Comparison of ENCODE assay signal across 16 cellular contexts in the genomic region with DNA sequence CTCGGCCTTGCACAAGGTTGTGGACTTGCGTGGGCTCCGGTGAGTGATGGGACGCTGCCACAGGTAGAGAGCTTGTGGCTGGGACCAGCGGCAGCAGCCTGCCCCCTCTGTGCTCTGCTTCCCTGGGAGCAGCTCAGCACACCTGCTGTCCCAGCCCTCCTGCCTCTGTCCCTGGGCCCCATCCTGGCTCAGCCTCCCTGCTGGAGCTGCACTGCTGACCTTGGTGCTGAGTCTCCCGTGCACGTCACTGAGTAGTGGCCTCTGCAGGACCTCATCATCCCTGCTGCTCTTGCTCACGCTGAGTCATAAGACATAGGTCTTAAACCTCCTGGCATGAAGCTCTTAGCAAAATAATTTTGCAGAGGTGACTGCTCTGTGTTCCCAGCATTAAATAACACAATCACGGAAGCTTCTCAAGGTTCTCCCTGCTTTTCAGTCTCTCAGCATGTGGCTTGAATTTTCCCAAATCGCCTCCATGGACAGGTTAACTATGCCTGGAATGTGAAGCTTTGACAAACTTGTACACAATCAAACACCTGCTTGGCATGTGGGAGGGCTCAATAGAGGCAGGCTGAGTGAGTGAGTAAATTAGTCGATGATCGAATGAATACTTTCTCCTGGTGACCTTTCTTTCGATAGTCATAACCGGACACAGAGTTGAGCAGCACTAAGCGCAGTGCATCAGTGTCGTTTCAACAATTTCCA.
DNase-seq lines count a peak whose midpoint lies in the region; ATAC-seq, FAIRE-seq and TF ChIP-seq lines count a peak whose summit lies in the region.
"Had no signal": no experiment of that assay in that cellular context is flagged by ENCODE, and none has a peak within 500 bp of the region (broad histone marks: within the 10 kb centered on the region; RNA-seq: fewer than 3 reads in every experiment).

No MANE protein-coding gene starts in this region.

- TF ChIP-seq RAD21 in A549 (conservative IDR thresholded peaks at IDR 0.05 in 1 of 2, IDR thresholded peaks at IDR 0.05 in 1 of 2), result no peak

- peak; percentile 47 to 51 for DNase-seq in A549 (ENCODE audit: low read depth in 1 of 2, low spot score in 1 of 2)
- peak; percentile 68 for DNase-seq in HT1080 (ENCODE audit: low read depth)
- DNase-seq in brain pericyte (ENCODE audit: low read depth, low spot score), result peak; percentile 63
- DNase-seq in kidney epithelial cell (ENCODE audit: low read depth), result peak; percentile 21
- DNase-seq in LoVo (ENCODE audit: low spot score), result no peak
- no peak for DNase-seq in activated naive CD4-positive, alpha-beta T cell treated with anti-CD3 and anti-CD28 coated beads for 36 hours
- DNase-seq: activated CD8-positive, alpha-beta T cell treated with anti-CD3 and anti-CD28 coated beads, Interleukin-2, amount 10 ng/mL, durations not matched to agents 7 days and 5 days; activated naive CD4-positive, alpha-beta T cell treated with anti-CD3 and anti-CD28 coated beads, Interleukin-2, amount 50 U/mL, for 16 hours; cortex of kidney; NCI-H1694 treated with DMSO at 0.1 percent for 48 hours had no signal

- no peaks in the 10 kb centered on the region for H3K36me3 Mint-ChIP-seq in activated naive CD4-positive, alpha-beta T cell treated with anti-CD3 and anti-CD28 coated beads for 36 hours (ENCODE audit: low read depth)
- H3K36me3 Mint-ChIP-seq: memory B cell had no signal

- H3K27ac ChIP-seq in A549, result no peak overlapping the region
- H3K27ac ChIP-seq: prostate gland had no signal

- WGBS in A549 (ENCODE audit: missing lambda C conversion rate), result 54% methylated on average over 14 of the region's 16 CpGs

- no peak for TF ChIP-seq EP300 in A549 (IDR thresholded peaks at IDR 0.05)

- TF ChIP-seq CTCF in A549 (IDR thresholded peaks at IDR 0.05) (no peak), kidney epithelial cell (IDR thresholded peaks at IDR 0.05; ENCODE audit: insufficient read depth, low read length, poor library complexity, severe bottlenecking) (no peak)

- H3K4me3 Mint-ChIP-seq in activated naive CD4-positive, alpha-beta T cell treated with anti-CD3 and anti-CD28 coated beads for 36 hours, result no peak overlapping the region
- H3K4me3 Mint-ChIP-seq: activated CD8-positive, alpha-beta T cell treated with anti-CD3 and anti-CD28 coated beads, Interleukin-2, amount 10 ng/mL, durations not matched to agents 7 days and 5 days; memory B cell; T-helper 1 cell treated with Interleukin-12 subunit alpha and Interleukin-12 subunit beta and Interleukin-4 antibody, amounts not matched to agents 30 μg/mL and 1 μg/mL, for 36 hours had no signal

- H3K9me3 ChIP-seq in A549, result no peaks in the 10 kb centered on the region; the same call in 2 of the 3 replicates
- H3K9me3 ChIP-seq: prostate gland had no signal

- no peaks in the 10 kb centered on the region for H3K4me1 ChIP-seq in A549
- H3K4me1 ChIP-seq: prostate gland had no signal

- ATAC-seq in A549, result peak; percentile 89 to 95
- no peak for ATAC-seq in HG03457 (IDR thresholded peaks at IDR 0.05; ENCODE audit: unreplicated experiment)
- ATAC-seq in HG02623 (IDR thresholded peaks at IDR 0.05; ENCODE audit: unreplicated experiment), result no peak
- ATAC-seq: activated CD8-positive, alpha-beta T cell treated with anti-CD3 and anti-CD28 coated beads, Interleukin-2, amount 10 ng/mL, durations not matched to agents 7 days and 5 days had no signal

- H3K4me1 Mint-ChIP-seq in activated naive CD4-positive, alpha-beta T cell treated with anti-CD3 and anti-CD28 coated beads for 36 hours (ENCODE audit: low read depth), result no peaks in the 10 kb centered on the region
- H3K4me1 Mint-ChIP-seq: memory B cell had no signal

- H3K4me2 ChIP-seq in A549, result no peak overlapping the region

- H3K36me3 ChIP-seq in kidney epithelial cell (ENCODE audit: control insufficient read depth, insufficient read depth, low read length), result no peaks in the 10 kb centered on the region
- H3K36me3 ChIP-seq: prostate gland had no signal

- no peak for TF ChIP-seq POLR2A in A549 (IDR thresholded peaks at IDR 0.05; ENCODE audit: low read length)

- no peak overlapping the region for H3K27ac Mint-ChIP-seq in activated naive CD4-positive, alpha-beta T cell treated with anti-CD3 and anti-CD28 coated beads for 36 hours
- H3K27ac Mint-ChIP-seq: activated CD8-positive, alpha-beta T cell treated with anti-CD3 and anti-CD28 coated beads, Interleukin-2, amount 10 ng/mL, durations not matched to agents 7 days and 5 days; memory B cell; T-helper 1 cell treated with Interleukin-12 subunit alpha and Interleukin-12 subunit beta and Interleukin-4 antibody, amounts not matched to agents 30 μg/mL and 1 μg/mL, for 36 hours had no signal

- H3K4me3 ChIP-seq in A549 (no peak overlapping the region), kidney epithelial cell (ENCODE audit: low read depth, low read length) (no peak overlapping the region)
- H3K4me3 ChIP-seq: prostate gland had no signal

- CTCF ChIA-PET in A549 (lab: Yijun Ruan, JAX), result interaction anchor here (1.5 kb wide), 1 partner anchor 17 kb away, joined by 5 read pairs; no protein-coding TSS in a partner anchor
- CTCF ChIA-PET in activated naive CD4-positive, alpha-beta T cell treated with anti-CD3 and anti-CD28 coated beads for 36 hours (lab: Charles Lee), result no interaction called here

- POLR2A ChIA-PET in A549 (lab: Yijun Ruan, JAX), result no interaction called here

- H3K27me3 ChIP-seq in kidney epithelial cell (ENCODE audit: control insufficient read depth, insufficient read depth, low read length), result no peaks in the 10 kb centered on the region

- H3K9me3 Mint-ChIP-seq in activated naive CD4-positive, alpha-beta T cell treated with anti-CD3 and anti-CD28 coated beads for 36 hours, result no peaks in the 10 kb centered on the region
- H3K9me3 Mint-ChIP-seq: T-helper 1 cell treated with Interleukin-12 subunit alpha and Interleukin-12 subunit beta and Interleukin-4 antibody, amounts not matched to agents 30 μg/mL and 1 μg/mL, for 36 hours had no signal

- peaks cover 12% of the 10 kb centered on the region for H3K27me3 Mint-ChIP-seq in activated naive CD4-positive, alpha-beta T cell treated with anti-CD3 and anti-CD28 coated beads for 36 hours (ENCODE audit: low read depth)

- intact Hi-C loops in activated naive CD4-positive, alpha-beta T cell treated with anti-CD3 and anti-CD28 coated beads for 36 hours (cut with micrococcal nuclease), result no loop called here

- FAIRE-seq in A549 (lab: Jason Lieb, UNC), result no peak
- FAIRE-seq: G401.6 had no signal

TF ChIP-seq in A549, 52 proteins besides CTCF, POLR2A, EP300 and RAD21:
- TF ChIP-seq FOXS1 (CRISPR knock-in tag; IDR thresholded peaks at IDR 0.05) (no peak), REST (IDR thresholded peaks at IDR 0.05) (peak; percentile 66)

Comparison
In these comparisons a context has a peak if more than half of its experiments do, and no peak if none do; other contexts are left out.
1. ATAC-seq: peak in A549 (2 of 2); none in HG03457 (single experiment) and HG02623 (single experiment).
2. DNase-seq: peak in A549 (2 of 2), HT1080 (single experiment), brain pericyte (single experiment) and kidney epithelial cell (single experiment); none in LoVo (single experiment) and activated naive CD4-positive, alpha-beta T cell treated with anti-CD3 and anti-CD28 coated beads for 36 hours (single experiment).